In the genomic region with DNA sequence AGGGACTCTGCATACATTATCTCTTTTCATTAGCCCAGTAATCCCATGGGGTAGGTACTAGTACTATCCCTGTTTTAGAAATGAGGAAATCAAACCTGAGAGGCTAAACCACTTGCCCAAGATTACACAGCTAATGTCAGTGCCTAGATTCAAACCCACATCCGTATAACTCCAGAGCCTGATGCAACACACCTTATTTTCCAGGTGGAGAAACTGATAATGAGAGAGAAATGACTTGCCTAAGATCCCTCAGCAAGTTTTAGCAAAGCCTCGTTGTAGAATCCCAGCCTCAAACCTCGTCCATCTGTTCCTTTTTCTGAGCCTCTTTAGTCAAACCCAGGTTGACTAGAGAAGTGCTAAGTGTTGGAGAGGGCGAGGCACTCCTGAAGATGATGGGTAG, we compare ENCODE assay signal across 14 cellular contexts. TPM values are rescaled to one million over a fixed set of nuclear protein-coding genes. Genes with fewer than 3 reads are reported as not detected.
DNase-seq lines count a peak whose midpoint lies in the region; TF ChIP-seq lines count a peak whose summit lies in the region.
"Had no signal": no experiment of that assay in that cellular context is flagged by ENCODE, and none has a peak within 500 bp of the region (broad histone marks: within the 10 kb centered on the region; RNA-seq: fewer than 3 reads in every experiment).

No MANE protein-coding gene starts in this region.

- no peak for TF ChIP-seq EP300 in sigmoid colon (IDR thresholded peaks at IDR 0.05)

- H3K4me3 Mint-ChIP-seq in IgD-negative memory B cell: peak overlapping the region in 3 of 4 donors; percentile 90 to 95 (median 92)

- H3K27ac ChIP-seq in hepatocyte (no peak overlapping the region), sigmoid colon (peak overlapping the region; percentile 91 to 95 (median 94))

- peaks cover 9% of the 10 kb centered on the region for H3K27me3 ChIP-seq in hepatocyte
- no peaks in the 10 kb centered on the region for H3K27me3 ChIP-seq in sigmoid colon
- H3K27me3 ChIP-seq in H7 (ENCODE audit: control insufficient read depth, insufficient read depth, low read length): peaks cover 6% of the 10 kb centered on the region
- H3K27me3 ChIP-seq: gastrocnemius medialis, Peyer's patch had no signal

- H3K36me3 ChIP-seq in hepatocyte (replicated peaks; ENCODE audit: insufficient read depth, low read depth) (no peaks in the 10 kb centered on the region), sigmoid colon (no peaks in the 10 kb centered on the region), H7 (replicated peaks; ENCODE audit: control insufficient read depth, insufficient read depth, low read length) (no peaks in the 10 kb centered on the region)
- H3K36me3 ChIP-seq: gastrocnemius medialis, Peyer's patch had no signal

- intact Hi-C loops in sigmoid colon (cut with DNase I): loop anchor here (5.0 kb wide), 3 partner anchors 96 to 209 kb away; partner anchors contain the start of gene C5orf52

- H3K9me3 Mint-ChIP-seq in IgD-negative memory B cell: peaks cover 0 to 2% (median 0%) of the 10 kb centered on the region in 3 donors
- H3K9me3 Mint-ChIP-seq: activated T-cell treated with anti-CD3 and anti-CD28 coated beads, Interleukin-2, amount 50 U/mL, for 4 hours had no signal

- no peak for TF ChIP-seq CTCF in hepatocyte (IDR thresholded peaks at IDR 0.05; ENCODE audit: poor library complexity)
- no peak for TF ChIP-seq CTCF in sigmoid colon (IDR thresholded peaks at IDR 0.05)

- no peak for TF ChIP-seq POLR2A in sigmoid colon (IDR thresholded peaks at IDR 0.05)

- H3K4me1 Mint-ChIP-seq in IgD-negative memory B cell: peaks cover 28 to 41% (median 35%) of the 10 kb centered on the region in 3 donors

- H3K4me1 ChIP-seq in hepatocyte (ENCODE audit: insufficient read depth): peaks cover 5% of the 10 kb centered on the region
- H3K4me1 ChIP-seq in sigmoid colon: peaks cover 0 to 36% (median 23%) of the 10 kb centered on the region in 4 donors

- H4K20me1 ChIP-seq in hepatocyte (ENCODE audit: insufficient read depth, poor library complexity, severe bottlenecking): no peaks in the 10 kb centered on the region

- no peaks in the 10 kb centered on the region for H3K9me2 ChIP-seq in hepatocyte (replicated peaks; ENCODE audit: insufficient read depth)

- H3K27ac Mint-ChIP-seq in IgD-negative memory B cell: peak overlapping the region; percentile 54 to 84 (median 77)

- no peak overlapping the region for H2AFZ ChIP-seq in hepatocyte

- H3K79me2 ChIP-seq in hepatocyte: peaks cover 11% of the 10 kb centered on the region

- peaks cover 6% of the 10 kb centered on the region for H3K36me3 Mint-ChIP-seq in IgD-negative memory B cell

- 74% methylated on average over 4 of the region's 4 CpGs for WGBS in hepatocyte (ENCODE audit: low lambda C conversion rate, missing lambda C conversion rate)
- WGBS in sigmoid colon, 2 donors: 77 to 85% methylated on average over 4 of the region's 4 CpGs

- H3K9me3 ChIP-seq in hepatocyte (ENCODE audit: low read depth) (no peaks in the 10 kb centered on the region), sigmoid colon (no peaks in the 10 kb centered on the region)
- H3K9me3 ChIP-seq: gastrocnemius medialis, Peyer's patch had no signal

- H3K4me3 ChIP-seq in hepatocyte: no peak overlapping the region
- peak overlapping the region in 1 of 4 donors; percentile 77 for H3K4me3 ChIP-seq in sigmoid colon
- H3K4me3 ChIP-seq in H7 (ENCODE audit: insufficient read depth, low read depth, low read length): no peak overlapping the region

- H3K27me3 Mint-ChIP-seq in IgD-negative memory B cell: peaks cover 3% of the 10 kb centered on the region

- peak; percentile 18 for DNase-seq in NOMO-1 treated with DMSO at 0.1 percent for 48 hours (lab: John Stamatoyannopoulos, UW; ENCODE audit: unreplicated experiment)
- DNase-seq in NOMO-1 treated with dmso at 0.1 percent for 144 hours (lab: John Stamatoyannopoulos, UW; ENCODE audit: unreplicated experiment): no peak
- no peak for DNase-seq in hepatocyte (ENCODE audit: low spot score)
- no peak for DNase-seq in sigmoid colon
- DNase-seq in AML-193 (lab: John Stamatoyannopoulos, UW): no peak
- DNase-seq in epidermal melanocyte (ENCODE audit: insufficient read length, low spot score): no peak
- no peak for DNase-seq in H7
- DNase-seq: COR-L47, NCI-H187 treated with DMSO at 0.1 percent for 48 hours, NCI-H510A had no signal

- peak overlapping the region; percentile 98 for H3K4me2 ChIP-seq in hepatocyte

RNA-seq across cellular contexts. Expression of gene ADAM19, which starts 1.1 kb away (rescaled TPM):
- polyA plus RNA-seq in IgD-negative memory B cell (45.1 TPM), hepatocyte (6.0 and 6.9 TPM in 2 replicates), sigmoid colon (10 to 100 TPM in 1 of 3 donors, 1 to 10 TPM in 2; 1.2 to 16.3 (median 1.2) TPM)
- total RNA-seq in hepatocyte (8.0 and 8.6 TPM in 2 replicates), sigmoid colon (10 to 100 TPM; 18.8 to 53.2 (median 35.0) TPM)
- total RNA-seq in H7 (2014; rRNA removed; shearing (Covaris generic)): 37.7 and 53.1 TPM in 2 replicates
